26 cellular contexts compared by ENCODE assay signal in genomic region chr5:75262278-75262677, GRCh38. TPM values are rescaled to one million over a fixed set of nuclear protein-coding genes. Genes with fewer than 3 reads are reported as not detected.
DNase-seq lines count a peak whose midpoint lies in the region; ATAC-seq and TF ChIP-seq lines count a peak whose summit lies in the region.
"Had no signal": no experiment of that assay in that cellular context is flagged by ENCODE, and none has a peak within 500 bp of the region (broad histone marks: within the 10 kb centered on the region; RNA-seq: fewer than 3 reads in every experiment).

No MANE protein-coding gene starts in this region.

- intact Hi-C loops in activated CD8-positive, alpha-beta T cell treated with anti-CD3 and anti-CD28 coated beads for 36 hours (cut with micrococcal nuclease), result loop anchor here (10.0 kb wide), 1 partner anchor 497 kb away; the partner anchor contains the start of genes GFM2 and NSA2

- H3K27ac Mint-ChIP-seq in progenitor cell of endocrine pancreas, result peak overlapping the region; percentile 1
- H3K27ac Mint-ChIP-seq in activated CD8-positive, alpha-beta T cell treated with anti-CD3 and anti-CD28 coated beads for 36 hours, result no peak overlapping the region
- H3K27ac Mint-ChIP-seq: CD4-positive, alpha-beta T cell; GM23338; HFFc6 had no signal

- in situ Hi-C loops in Caki2 (cut with HindIII; ENCODE audit: low pct_unique_long_range_greater_than_20kb, low sequenced_read_pairs), result no loop called here

- no peak for TF ChIP-seq CTCF in progenitor cell of endocrine pancreas (IDR thresholded peaks at IDR 0.05; ENCODE audit: unreplicated experiment)
- no peak for TF ChIP-seq CTCF in activated CD8-positive, alpha-beta T cell treated with anti-CD3 and anti-CD28 coated beads for 36 hours (IDR thresholded peaks at IDR 0.05)

- ATAC-seq in HG03520 (IDR thresholded peaks at IDR 0.05; ENCODE audit: unreplicated experiment), result no peak
- no peak for ATAC-seq in activated CD8-positive, alpha-beta T cell treated with anti-CD3 and anti-CD28 coated beads for 36 hours
- ATAC-seq: GM23338, Right ventricle myocardium inferior, SK-N-SH treated with all-trans-retinoic acid at 6 μM for 48 hours had no signal

- no peaks in the 10 kb centered on the region for H3K36me3 Mint-ChIP-seq in progenitor cell of endocrine pancreas (ENCODE audit: insufficient read depth)
- H3K36me3 Mint-ChIP-seq in activated CD8-positive, alpha-beta T cell treated with anti-CD3 and anti-CD28 coated beads for 36 hours (ENCODE audit: low read depth), result no peaks in the 10 kb centered on the region

- CTCF ChIA-PET in activated CD8-positive, alpha-beta T cell treated with anti-CD3 and anti-CD28 coated beads for 36 hours (lab: Charles Lee), result no interaction called here

- H3K9me3 Mint-ChIP-seq in progenitor cell of endocrine pancreas (ENCODE audit: low read depth), result no peaks in the 10 kb centered on the region
- H3K9me3 Mint-ChIP-seq in activated CD8-positive, alpha-beta T cell treated with anti-CD3 and anti-CD28 coated beads for 36 hours, result no peaks in the 10 kb centered on the region
- H3K9me3 Mint-ChIP-seq: CD4-positive, alpha-beta T cell; GM23338; HFFc6 had no signal

- POLR2A ChIA-PET in activated CD8-positive, alpha-beta T cell treated with anti-CD3 and anti-CD28 coated beads for 36 hours (lab: Charles Lee), result interaction anchor here (0.9 kb wide), 1 partner anchor 25 kb away, joined by 3 read pairs; the partner anchor contains the start of gene ANKRD31

- H3K4me1 Mint-ChIP-seq in progenitor cell of endocrine pancreas (ENCODE audit: low read depth), result peaks cover 15% of the 10 kb centered on the region
- no peaks in the 10 kb centered on the region for H3K4me1 Mint-ChIP-seq in activated CD8-positive, alpha-beta T cell treated with anti-CD3 and anti-CD28 coated beads for 36 hours (ENCODE audit: low read depth)

- H3K27me3 Mint-ChIP-seq in progenitor cell of endocrine pancreas, result no peaks in the 10 kb centered on the region
- no peaks in the 10 kb centered on the region for H3K27me3 Mint-ChIP-seq in activated CD8-positive, alpha-beta T cell treated with anti-CD3 and anti-CD28 coated beads for 36 hours

- DNase-seq in Caki2 (ENCODE audit: low read depth), result peak; percentile 34
- DNase-seq in glomerular visceral epithelial cell (ENCODE audit: extremely low spot score), result peak; percentile 43
- peak; percentile 57 for DNase-seq in left kidney (ENCODE audit: low read depth, low spot score)
- DNase-seq in progenitor cell of endocrine pancreas (ENCODE audit: low spot score, unreplicated experiment), result no peak
- no peak for DNase-seq in activated gamma-delta T cell treated with Interleukin-2 at 50 U/mL for 16 hours
- no peak for DNase-seq in UCSD-AML1 (lab: John Stamatoyannopoulos, UW; ENCODE audit: unreplicated experiment)
- no peak for DNase-seq in activated CD8-positive, alpha-beta T cell treated with anti-CD3 and anti-CD28 coated beads for 36 hours
- DNase-seq: AML-193; CD4-positive, alpha-beta T cell; DND-41; HFFc6; IMR-90; KG1; MG63; NCI-H1105 treated with DMSO at 0.1 percent for 48 hours; NCI-H146; NCI-H2029; NCI-H446; NCI-H524 treated with DMSO at 0.1 percent for 48 hours; NCI-H774; SJCRH30 had no signal

- no peak overlapping the region for H3K4me3 Mint-ChIP-seq in progenitor cell of endocrine pancreas (ENCODE audit: low read depth)
- no peak overlapping the region for H3K4me3 Mint-ChIP-seq in activated CD8-positive, alpha-beta T cell treated with anti-CD3 and anti-CD28 coated beads for 36 hours
- H3K4me3 Mint-ChIP-seq: CD4-positive, alpha-beta T cell; GM23338; HFFc6 had no signal

RNA-seq across cellular contexts. Expression of gene ANKRD31, which starts 25.6 kb away (rescaled TPM):
- total RNA-seq in Caki2 (2014; rRNA removed; shearing (Covaris generic); ENCODE audit: low replicate concordance), result 0.07 and 0.38 TPM in 2 replicates
- total RNA-seq in progenitor cell of endocrine pancreas, result 0.55 and 0.80 TPM in 2 replicates
- under 1 TPM; 0.94 to 0.99 TPM for total RNA-seq in activated CD8-positive, alpha-beta T cell treated with anti-CD3 and anti-CD28 coated beads for 36 hours
- total RNA-seq: RPMI7951 had no signal

Comparison
In these comparisons a context has a peak if more than half of its experiments do, and no peak if none do; other contexts are left out.
1. DNase-seq: peak in Caki2 (single experiment), glomerular visceral epithelial cell (single experiment) and left kidney (single experiment); none in progenitor cell of endocrine pancreas (single experiment), activated gamma-delta T cell treated with Interleukin-2 at 50 U/mL for 16 hours (single experiment), UCSD-AML1 (single experiment) and activated CD8-positive, alpha-beta T cell treated with anti-CD3 and anti-CD28 coated beads for 36 hours (single experiment).